ENCODE assay signal across 1 cellular context in genomic region chr20:63668351-63668750, GRCh38.
A peak's percentile ranks its signal among the peaks of the same experiment; 100 is the strongest.
TF ChIP-seq lines count a peak whose summit lies in the region.

No MANE protein-coding gene starts in this region.

TF ChIP-seq in HepG2, 621 proteins besides CTCF, POLR2A, EP300 and RAD21:
- TF ChIP-seq NFIB (CRISPR knock-in tag; IDR thresholded peaks at IDR 0.05; ENCODE audit: borderline replicate concordance) (0 out of 2 replicates have a peak, but pooled peaks have one; percentile 78), ZNF12 (CRISPR knock-in tag; IDR thresholded peaks at IDR 0.05) (no peak)
